In the genomic region with DNA sequence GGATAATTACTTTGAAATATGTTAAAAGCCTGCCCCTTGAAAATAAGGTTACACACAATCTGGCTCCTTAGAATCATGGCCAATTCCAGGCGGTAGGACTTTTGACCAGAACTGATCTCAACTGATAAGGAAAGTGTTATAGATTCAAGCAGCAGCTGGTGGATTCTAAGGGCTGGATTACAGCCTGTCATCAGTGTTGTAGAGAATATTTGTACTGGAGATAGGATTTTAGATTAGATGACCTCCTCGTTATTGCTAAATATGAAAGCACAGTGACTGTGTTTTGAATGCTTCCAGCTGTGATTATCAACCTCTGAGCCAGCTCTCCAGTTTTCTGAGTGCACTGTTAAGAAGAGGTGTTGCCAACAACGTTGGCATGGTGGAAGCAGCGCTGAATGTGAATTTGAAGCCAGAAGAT, we compare ENCODE assay signal across 7 cellular contexts.
DNase-seq lines count a peak whose midpoint lies in the region; ATAC-seq and TF ChIP-seq lines count a peak whose summit lies in the region.
"Not testable (repeated sequence)": the region's sequence is repeated elsewhere in the genome, so short reads cannot be mapped to it uniquely, and the experiment has no call there.

No MANE protein-coding gene starts in this region.

- not testable (repeated sequence) for H3K14ac ChIP-seq in IMR-90 (replicated peaks; ENCODE audit: low read depth, low read length)

- not testable (repeated sequence) for H3K4me1 ChIP-seq in IMR-90 (ENCODE audit: control insufficient read depth, insufficient read depth, low read length); SK-N-SH (ENCODE audit: control insufficient read depth in 1 of 2, insufficient read depth in 2 of 2, low read depth in 1 of 2, low read length in 1 of 2); osteoblast (ENCODE audit: insufficient read depth, low read length)

- H4K20me1 ChIP-seq in IMR-90 (ENCODE audit: insufficient read depth, low read length); SK-N-SH (ENCODE audit: insufficient read depth); osteoblast (ENCODE audit: insufficient read depth, low read length): not testable (repeated sequence)

- DNase-seq in DMS79 treated with DMSO at 0.1 percent for 48 hours (lab: John Stamatoyannopoulos, UW) (peak; percentile 57), NCI-H2196 (lab: John Stamatoyannopoulos, UW; ENCODE audit: unreplicated experiment) (peak; percentile 3), fibroblast of peridontal ligament (ENCODE audit: extremely low read depth) (peak; percentile 4), osteoblast (ENCODE audit: insufficient read length, low spot score, missing footprints) (peak; percentile 38)
- not testable (repeated sequence) for DNase-seq in IMR-90, SK-N-SH, left ventricle myocardium superior

- not testable (repeated sequence) for H3K4me3 ChIP-seq in IMR-90 (ENCODE audit: insufficient read depth, low read depth, low read length); SK-N-SH (ENCODE audit: low read depth in 2 of 2, low read length in 1 of 2); osteoblast (ENCODE audit: insufficient read depth, low read length)

- not testable (repeated sequence) for H4K8ac ChIP-seq in IMR-90 (ENCODE audit: low read depth in 2 of 2, low read length in 2 of 2)

- in situ Hi-C loops in IMR-90 (cut with MboI; ENCODE audit: low sequenced_read_pairs), result not testable (repeated sequence)

- not testable (repeated sequence) for H2BK120ac ChIP-seq in IMR-90 (ENCODE audit: low read depth, low read length)

- H2AK5ac ChIP-seq in IMR-90 (ENCODE audit: low read depth, low read length), result not testable (repeated sequence)

- H3F3A ChIP-seq in SK-N-SH (replicated peaks; ENCODE audit: insufficient read depth), result not testable (repeated sequence)

- TF ChIP-seq CTCF in IMR-90 (conservative IDR thresholded peaks at IDR 0.05; ENCODE audit: low read depth, low read length); SK-N-SH (IDR thresholded peaks at IDR 0.05); osteoblast (IDR thresholded peaks at IDR 0.05; ENCODE audit: extremely low read depth, low read depth, low read length): not testable (repeated sequence)

- not testable (repeated sequence) for H2BK5ac ChIP-seq in IMR-90 (ENCODE audit: low read depth, low read length, poor library complexity, severe bottlenecking)

- not testable (repeated sequence) for H2BK20ac ChIP-seq in IMR-90 (ENCODE audit: low read depth, low read length)

- dilution Hi-C loops in IMR-90 (cut with HindIII; ENCODE audit: low sequenced_read_pairs, unreplicated experiment), result not testable (repeated sequence)

- not testable (repeated sequence) for H3K9me1 ChIP-seq in IMR-90 (ENCODE audit: insufficient read depth, low read length)

- not testable (repeated sequence) for H4K5ac ChIP-seq in IMR-90 (ENCODE audit: low read depth, low read length)

- not testable (repeated sequence) for H3K9me2 ChIP-seq in SK-N-SH

- H3K56ac ChIP-seq in IMR-90 (ENCODE audit: extremely low read depth, insufficient read depth, low read length), result not testable (repeated sequence)

- not testable (repeated sequence) for H3K36me3 ChIP-seq in IMR-90 (ENCODE audit: control insufficient read depth, insufficient read depth, low read length); SK-N-SH (replicated peaks in 1 of 2; ENCODE audit: control insufficient read depth in 1 of 2, insufficient read depth in 2 of 2, low read length in 1 of 2); osteoblast (ENCODE audit: insufficient read depth, low read length)

- peak; percentile 82 for ATAC-seq in IMR-90 (ENCODE audit: low read depth)
- peak; percentile 70 for ATAC-seq in left ventricle myocardium superior

- H4K91ac ChIP-seq in IMR-90 (ENCODE audit: insufficient read depth, low read depth, low read length), result not testable (repeated sequence)

- WGBS in IMR-90 (ENCODE audit: extremely low coverage in 2 of 2, insufficient read length in 1 of 2), 2 experiments, result no CpG with 5 or more reads among the region's 4 CpGs
- 35% methylated on average over 4 of the region's 4 CpGs for WGBS in SK-N-SH (ENCODE audit: low lambda C conversion rate)

- peak overlapping the region; percentile 35; the same call in 1 of the 2 replicates for H3K27ac ChIP-seq in IMR-90 (ENCODE audit: insufficient read depth, low read length)
- peak overlapping the region in 1 of 2 experiments; percentile 31; a peak in 2 of 4 replicates for H3K27ac ChIP-seq in SK-N-SH (ENCODE audit: low read depth in 2 of 2, low read length in 1 of 2)
- not testable (repeated sequence) for H3K27ac ChIP-seq in osteoblast (ENCODE audit: low read depth, low read length)

- not testable (repeated sequence) for H3K79me2 ChIP-seq in SK-N-SH (ENCODE audit: insufficient read depth); osteoblast (ENCODE audit: insufficient read depth, low read length)

- not testable (repeated sequence) for H3K23ac ChIP-seq in IMR-90 (ENCODE audit: low read depth, low read length)

- H3K79me1 ChIP-seq in IMR-90 (ENCODE audit: low read depth in 1 of 2, low read length in 2 of 2), result not testable (repeated sequence)

- H3K4me2 ChIP-seq in IMR-90 (ENCODE audit: low read depth, low read length), result peak overlapping the region; percentile 70
- H3K4me2 ChIP-seq in SK-N-SH; osteoblast (ENCODE audit: insufficient read depth, low read length): not testable (repeated sequence)

- not testable (repeated sequence) for H2AK9ac ChIP-seq in IMR-90 (replicated peaks; ENCODE audit: low read depth, low read length, poor library complexity)

- peak in 1 of 2 experiments; percentile 61; a peak in 2 of 4 replicates for TF ChIP-seq EP300 in SK-N-SH (IDR thresholded peaks at IDR 0.05; ENCODE audit: borderline replicate concordance in 1 of 2, low read depth in 1 of 2, low read length in 1 of 2)

- not testable (repeated sequence) for H2BK15ac ChIP-seq in IMR-90 (ENCODE audit: low read depth, low read length)

- TF ChIP-seq POLR2A in IMR-90 (IDR thresholded peaks at IDR 0.05; ENCODE audit: low read depth, low read length), result not testable (repeated sequence)

- H3K4ac ChIP-seq in IMR-90 (ENCODE audit: low read depth, low read length), result not testable (repeated sequence)

- CTCF ChIA-PET in IMR-90 (lab: Yijun Ruan, JAX), result not testable (repeated sequence)
- CTCF ChIA-PET in SK-N-SH (lab: Yijun Ruan, JAX), result interaction anchor here (1.1 to 1.5 kb wide), 4 partner anchors 30 to 294 kb away, joined by 5 to 10 read pairs (median 6); no protein-coding TSS in a partner anchor

- POLR2A ChIA-PET in IMR-90 (lab: Charles Lee; ENCODE audit: unreplicated experiment); SK-N-SH (lab: Yijun Ruan, JAX): not testable (repeated sequence)

- not testable (repeated sequence) for TF ChIP-seq RAD21 in IMR-90 (IDR thresholded peaks at IDR 0.05; ENCODE audit: low read length); SK-N-SH (IDR thresholded peaks at IDR 0.05; ENCODE audit: low read length)

- not testable (repeated sequence) for H3K9ac ChIP-seq in IMR-90 (ENCODE audit: low read depth, low read length); SK-N-SH

- not testable (repeated sequence) for H2AFZ ChIP-seq in IMR-90 (replicated peaks; ENCODE audit: low read length, poor library complexity); SK-N-SH (ENCODE audit: low read depth); osteoblast (ENCODE audit: low read length)

- H3K27me3 ChIP-seq in IMR-90 (ENCODE audit: control insufficient read depth, insufficient read depth, low read length); SK-N-SH (ENCODE audit: insufficient read depth); osteoblast (ENCODE audit: insufficient read depth, low read length): not testable (repeated sequence)

- BruUV-seq in IMR-90 (replicated peaks; lab: Mats Ljungman, UMichigan), result not testable (repeated sequence)

- H3K9me3 ChIP-seq in IMR-90 (ENCODE audit: control insufficient read depth, insufficient read depth, low read length); SK-N-SH; osteoblast (ENCODE audit: low read depth, low read length): not testable (repeated sequence)

- not testable (repeated sequence) for H3K18ac ChIP-seq in IMR-90 (ENCODE audit: low read depth, low read length)

- intact Hi-C loops in IMR-90 (cut with micrococcal nuclease); left ventricle myocardium superior (cut with micrococcal nuclease): not testable (repeated sequence)

TF ChIP-seq in SK-N-SH, 30 proteins besides CTCF, POLR2A, EP300 and RAD21:
- peak; percentile 55 for TF ChIP-seq CHD2 (IDR thresholded peaks at IDR 0.05; ENCODE audit: low read length, partially characterized antibody)
- peak; percentile 82 for TF ChIP-seq RCOR1 (IDR thresholded peaks at IDR 0.05; ENCODE audit: low read length)
- TF ChIP-seq GATA2 (CRISPR knock-in tag; IDR thresholded peaks at IDR 0.05), result peak; percentile 75
- TF ChIP-seq FOXJ3 (CRISPR knock-in tag; IDR thresholded peaks at IDR 0.05), result 0 out of 2 replicates have a peak, but pooled peaks have one; percentile 29
TF ChIP-seq in SK-N-SH: peak in this region for 4; not testable (repeated sequence) for 26.
